In genomic region chr2:235493775-235494715, GRCh38 we compare ENCODE assay signal across 8 cellular contexts. TPM values are rescaled to one million over a fixed set of nuclear protein-coding genes. Genes with fewer than 3 reads are reported as not detected.
A peak's percentile ranks its signal among the peaks of the same experiment; 100 is the strongest.
DNase-seq lines count a peak whose midpoint lies in the region; ATAC-seq, FAIRE-seq and TF ChIP-seq lines count a peak whose summit lies in the region.

TSS of gene AGAP1 (plus strand) at chr2:235494043.

- DNase-seq in ELF-1 (ENCODE audit: low read depth, low spot score) = peak; percentile 78
- peak; percentile 68 for DNase-seq in NCI-H748 treated with DMSO at 0.1 percent for 48 hours (lab: John Stamatoyannopoulos, UW)
- DNase-seq in astrocyte (ENCODE audit: low read depth) = peak; percentile 64
- peak; percentile 91 for DNase-seq in left ventricle myocardium inferior

- peaks cover 42% of the 10 kb centered on the region for H4K20me1 ChIP-seq in astrocyte (ENCODE audit: insufficient read depth, low read length)

- no peaks in the 10 kb centered on the region for H3K27me3 Mint-ChIP-seq in astrocyte (ENCODE audit: low read depth, unreplicated experiment)

- H3K4me1 Mint-ChIP-seq in astrocyte (ENCODE audit: low read depth, unreplicated experiment) = peaks cover 21% of the 10 kb centered on the region

- H3K4me2 ChIP-seq in astrocyte (ENCODE audit: low read length) (peak within 1 kb of the TSS; percentile 95), parathyroid adenoma (ENCODE audit: low read length) (peak within 1 kb of the TSS; percentile 83)

- peak within 1 kb of the TSS; percentile 69 for H3K9ac ChIP-seq in astrocyte (ENCODE audit: low read length)
- H3K9ac ChIP-seq in parathyroid adenoma = no peak within 1 kb of the TSS

- H3K4me1 ChIP-seq in astrocyte (ENCODE audit: insufficient read depth, low read length) = peaks cover 18% of the 10 kb centered on the region
- H3K4me1 ChIP-seq in left ventricle myocardium inferior = peaks cover 34% of the 10 kb centered on the region
- H3K4me1 ChIP-seq in parathyroid adenoma = peaks cover 23% of the 10 kb centered on the region

- H3K9me3 ChIP-seq in astrocyte (ENCODE audit: insufficient read depth, low read depth, low read length) = no peaks in the 10 kb centered on the region
- H3K9me3 ChIP-seq in left ventricle myocardium inferior (replicated peaks) = peaks cover 27% of the 10 kb centered on the region
- H3K9me3 ChIP-seq in parathyroid adenoma (ENCODE audit: control insufficient read depth, low read length) = no peaks in the 10 kb centered on the region

- peak within 1 kb of the TSS; percentile 90 for H3K4me3 Mint-ChIP-seq in astrocyte (ENCODE audit: unreplicated experiment)

- H3K27ac ChIP-seq in astrocyte (ENCODE audit: low read depth, low read length) = peak within 1 kb of the TSS; percentile 2
- peak within 1 kb of the TSS; percentile 85 for H3K27ac ChIP-seq in left ventricle myocardium inferior (replicated peaks)
- peak within 1 kb of the TSS; percentile 30 for H3K27ac ChIP-seq in parathyroid adenoma

- H3K79me2 ChIP-seq in astrocyte (ENCODE audit: insufficient read depth, low read length) (peaks cover 42% of the 10 kb centered on the region), parathyroid adenoma (peaks cover 39% of the 10 kb centered on the region)

- H3K9me3 Mint-ChIP-seq in astrocyte (ENCODE audit: unreplicated experiment) = peaks cover 7% of the 10 kb centered on the region

- H3K36me3 ChIP-seq in astrocyte (ENCODE audit: insufficient read depth, low read length) = no peaks in the 10 kb centered on the region
- H3K36me3 ChIP-seq in left ventricle myocardium inferior = no peaks in the 10 kb centered on the region
- H3K36me3 ChIP-seq in parathyroid adenoma (ENCODE audit: control insufficient read depth, insufficient read depth, low read length) = no peaks in the 10 kb centered on the region

- intact Hi-C loops in left ventricle myocardium inferior (cut with micrococcal nuclease) = no loop called here

- FAIRE-seq in astrocyte (lab: Jason Lieb, UNC) = no peak

- ATAC-seq in HG03097 (IDR thresholded peaks at IDR 0.05; ENCODE audit: low FRiP score, unreplicated experiment) (peak; percentile 48), GM21526 (IDR thresholded peaks at IDR 0.05; ENCODE audit: low FRiP score, unreplicated experiment) (no peak), HG03565 (IDR thresholded peaks at IDR 0.05; ENCODE audit: unreplicated experiment) (no peak)

- H3K27me3 ChIP-seq in astrocyte (ENCODE audit: insufficient read depth, low read length) = no peaks in the 10 kb centered on the region
- no peaks in the 10 kb centered on the region for H3K27me3 ChIP-seq in left ventricle myocardium inferior (ENCODE audit: low read depth)
- H3K27me3 ChIP-seq in parathyroid adenoma (ENCODE audit: control insufficient read depth, insufficient read depth, low read length) = no peaks in the 10 kb centered on the region

- H2AFZ ChIP-seq in astrocyte (ENCODE audit: low read depth, low read length) (peak within 1 kb of the TSS; percentile 96), parathyroid adenoma (peak within 1 kb of the TSS; percentile 98)

- no peaks in the 10 kb centered on the region for H3K36me3 Mint-ChIP-seq in astrocyte (ENCODE audit: low read depth, unreplicated experiment)

- peak within 1 kb of the TSS; percentile 64 for H3K4me3 ChIP-seq in astrocyte (ENCODE audit: insufficient read depth, low read depth, low read length)
- peak within 1 kb of the TSS; percentile 79 for H3K4me3 ChIP-seq in left ventricle myocardium inferior
- H3K4me3 ChIP-seq in parathyroid adenoma (ENCODE audit: low read depth, low read length) = peak within 1 kb of the TSS; percentile 57

- H3K27ac Mint-ChIP-seq in astrocyte (ENCODE audit: unreplicated experiment) = peak within 1 kb of the TSS; percentile 96

- TF ChIP-seq CTCF in astrocyte (IDR thresholded peaks at IDR 0.05; ENCODE audit: insufficient read depth, low read depth, low read length) (no peak), left ventricle myocardium inferior (IDR thresholded peaks at IDR 0.05; ENCODE audit: borderline replicate concordance) (no peak), parathyroid adenoma (IDR thresholded peaks at IDR 0.05) (no peak)

RNA-seq across cellular contexts. Expression of gene AGAP1, which starts in this region (rescaled TPM):
- total RNA-seq in astrocyte (37.3 and 39.4 TPM in 2 replicates), left ventricle myocardium inferior (18.1 TPM)

Comparison
In these comparisons a context has a peak if more than half of its experiments do, and no peak if none do; other contexts are left out.
1. H3K27ac ChIP-seq: peak in every context shown above with its lines; median percentile 85 in left ventricle myocardium inferior; 30 in parathyroid adenoma; 2 in astrocyte.